20 cellular contexts compared by ENCODE assay signal in the genomic region with DNA sequence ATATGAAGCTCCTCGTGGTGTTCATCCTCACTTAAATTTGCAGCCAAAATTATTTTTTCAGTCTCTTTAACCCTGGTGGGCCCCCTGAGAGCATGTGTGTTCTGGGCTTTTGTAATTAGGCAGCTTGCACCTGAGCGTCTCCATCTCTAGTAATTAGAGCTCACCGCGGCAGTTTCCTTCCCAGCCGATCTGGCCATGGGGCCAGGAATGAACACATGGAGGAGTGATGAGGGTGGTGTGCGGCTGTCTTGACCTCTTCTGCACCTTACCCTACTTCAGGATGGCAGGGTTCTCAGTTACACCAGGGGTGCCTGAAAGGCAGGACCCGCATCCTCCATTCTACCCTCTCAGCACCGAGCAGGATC.
A peak's percentile ranks its signal among the peaks of the same experiment; 100 is the strongest.
DNase-seq lines count a peak whose midpoint lies in the region; ATAC-seq and TF ChIP-seq lines count a peak whose summit lies in the region.
"Had no signal": no experiment of that assay in that cellular context is flagged by ENCODE, and none has a peak within 500 bp of the region (broad histone marks: within the 10 kb centered on the region; RNA-seq: fewer than 3 reads in every experiment).

No MANE protein-coding gene starts in this region.

- CTCF ChIA-PET in activated CD4-positive, alpha-beta T cell treated with anti-CD3 and anti-CD28 coated beads for 36 hours (lab: Charles Lee): no interaction called here

- peak overlapping the region; percentile 62 for H3K27ac Mint-ChIP-seq in glutamatergic neuron (ENCODE audit: unreplicated experiment)
- no peak overlapping the region for H3K27ac Mint-ChIP-seq in activated CD4-positive, alpha-beta T cell treated with anti-CD3 and anti-CD28 coated beads for 36 hours
- H3K27ac Mint-ChIP-seq: B cell; CD8-positive, alpha-beta memory T cell had no signal

- POLR2A ChIA-PET in activated CD4-positive, alpha-beta T cell treated with anti-CD3 and anti-CD28 coated beads for 36 hours (lab: Charles Lee): interaction anchor here (0.6 kb wide), 1 partner anchor 21 kb away, joined by 3 read pairs; no protein-coding TSS in a partner anchor

- peaks cover 1% of the 10 kb centered on the region for H3K27me3 Mint-ChIP-seq in glutamatergic neuron (ENCODE audit: unreplicated experiment)
- H3K27me3 Mint-ChIP-seq in activated CD4-positive, alpha-beta T cell treated with anti-CD3 and anti-CD28 coated beads for 36 hours: no peaks in the 10 kb centered on the region
- H3K27me3 Mint-ChIP-seq: B cell had no signal

- H3K4me1 Mint-ChIP-seq in glutamatergic neuron (ENCODE audit: low read depth, unreplicated experiment): peaks cover 58% of the 10 kb centered on the region
- H3K4me1 Mint-ChIP-seq in activated CD4-positive, alpha-beta T cell treated with anti-CD3 and anti-CD28 coated beads for 36 hours: no peaks in the 10 kb centered on the region
- H3K4me1 Mint-ChIP-seq: CD8-positive, alpha-beta memory T cell had no signal

- no peaks in the 10 kb centered on the region for H3K36me3 Mint-ChIP-seq in glutamatergic neuron (ENCODE audit: unreplicated experiment)
- no peaks in the 10 kb centered on the region for H3K36me3 Mint-ChIP-seq in activated CD4-positive, alpha-beta T cell treated with anti-CD3 and anti-CD28 coated beads for 36 hours (ENCODE audit: low read depth)
- H3K36me3 Mint-ChIP-seq: CD8-positive, alpha-beta memory T cell had no signal

- no peaks in the 10 kb centered on the region for H3K27me3 ChIP-seq in BE2C

- no peaks in the 10 kb centered on the region for H3K4me1 ChIP-seq in BE2C

- peaks cover 8% of the 10 kb centered on the region for H3K9me3 Mint-ChIP-seq in glutamatergic neuron (ENCODE audit: unreplicated experiment)
- no peaks in the 10 kb centered on the region for H3K9me3 Mint-ChIP-seq in activated CD4-positive, alpha-beta T cell treated with anti-CD3 and anti-CD28 coated beads for 36 hours (ENCODE audit: low read depth)
- H3K9me3 Mint-ChIP-seq: CD8-positive, alpha-beta memory T cell had no signal

- H3K4me3 ChIP-seq in BE2C (ENCODE audit: low read depth, low read length): no peak overlapping the region
- H3K4me3 ChIP-seq: SK-N-MC had no signal

- no peaks in the 10 kb centered on the region for H3K36me3 ChIP-seq in BE2C

- ATAC-seq in sciatic nerve: peak; percentile 20
- ATAC-seq in GM21447 (IDR thresholded peaks at IDR 0.05; ENCODE audit: unreplicated experiment): no peak
- no peak for ATAC-seq in activated CD4-positive, alpha-beta T cell treated with anti-CD3 and anti-CD28 coated beads for 36 hours
- ATAC-seq: HCT116 had no signal

- H3K9me3 ChIP-seq in BE2C: no peaks in the 10 kb centered on the region

- DNase-seq in G401 (ENCODE audit: low spot score): peak; percentile 78
- DNase-seq in NCI-H2171 treated with DMSO at 0.1 percent for 48 hours (lab: John Stamatoyannopoulos, UW): peak; percentile 88
- DNase-seq in glutamatergic neuron: peak; percentile 43
- no peak for DNase-seq in sciatic nerve (ENCODE audit: low spot score)
- DNase-seq in activated CD4-positive, alpha-beta T cell treated with anti-CD3 and anti-CD28 coated beads for 36 hours: no peak
- DNase-seq in BE2C: no peak
- DNase-seq: CD8-positive, alpha-beta memory T cell; DMS 273 treated with DMSO at 0.1 percent for 48 hours; DMS79; EL; GF-D8; NCI-H1092; NCI-H1417 treated with DMSO at 0.1 percent for 48 hours; NCI-H187 treated with DMSO at 0.1 percent for 48 hours; SIG-M5 had no signal

- intact Hi-C loops in sciatic nerve (cut with DNase I): no loop called here
- intact Hi-C loops in activated CD4-positive, alpha-beta T cell treated with anti-CD3 and anti-CD28 coated beads for 36 hours (cut with DNase I, micrococcal nuclease): no loop called here

- in situ Hi-C loops in G401 (cut with HindIII; ENCODE audit: low sequenced_read_pairs): no loop called here

- TF ChIP-seq CTCF in glutamatergic neuron (IDR thresholded peaks at IDR 0.05; ENCODE audit: partially characterized antibody, unreplicated experiment) (no peak), BE2C (IDR thresholded peaks at IDR 0.05; ENCODE audit: low read depth, low read length) (no peak)

- H3K4me3 Mint-ChIP-seq in glutamatergic neuron (ENCODE audit: unreplicated experiment): peak overlapping the region; percentile 40
- no peak overlapping the region for H3K4me3 Mint-ChIP-seq in activated CD4-positive, alpha-beta T cell treated with anti-CD3 and anti-CD28 coated beads for 36 hours
- H3K4me3 Mint-ChIP-seq: B cell; CD14-positive monocyte; CD8-positive, alpha-beta memory T cell had no signal

Comparison
In these comparisons a context has a peak if more than half of its experiments do, and no peak if none do; other contexts are left out.
1. DNase-seq: peak in G401 (single experiment), NCI-H2171 treated with DMSO at 0.1 percent for 48 hours (single experiment) and glutamatergic neuron (single experiment); none in sciatic nerve (single experiment), activated CD4-positive, alpha-beta T cell treated with anti-CD3 and anti-CD28 coated beads for 36 hours (single experiment) and BE2C (single experiment).